8 cellular contexts compared by ENCODE assay signal in the genomic region with DNA sequence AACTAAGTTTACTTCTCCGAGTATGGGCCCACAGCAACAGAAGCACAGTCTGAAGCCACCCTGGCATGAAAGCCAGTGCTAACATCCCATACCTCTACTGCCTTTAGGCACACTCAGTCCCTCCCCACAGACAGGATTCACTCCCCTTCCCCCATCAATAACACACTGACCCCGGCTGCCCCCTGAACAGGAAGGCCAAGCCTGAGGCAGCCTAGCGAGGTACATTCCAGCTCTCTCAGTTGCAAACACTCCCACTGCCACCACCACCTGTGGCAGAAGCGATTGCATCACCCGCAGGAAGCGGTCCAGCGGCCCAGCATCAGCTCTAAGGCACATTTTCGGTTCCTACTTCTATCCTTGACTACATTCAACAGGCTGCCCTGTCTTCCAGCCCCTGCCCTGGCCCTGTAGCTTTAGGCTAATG. TPM values are rescaled to one million over a fixed set of nuclear protein-coding genes. Genes with fewer than 3 reads are reported as not detected.
DNase-seq lines count a peak whose midpoint lies in the region; ATAC-seq and TF ChIP-seq lines count a peak whose summit lies in the region.

No MANE protein-coding gene starts in this region.

- ATAC-seq in GM18502 (IDR thresholded peaks at IDR 0.05; ENCODE audit: poor library complexity, unreplicated experiment) (peak; percentile 96), GM21526 (IDR thresholded peaks at IDR 0.05; ENCODE audit: low FRiP score, unreplicated experiment) (peak; percentile 82), left lobe of liver (peak; percentile 95)

- H3K36me3 Mint-ChIP-seq in activated CD4-positive, alpha-beta memory T cell treated with anti-CD3 and anti-CD28 coated beads for 36 hours: no peaks in the 10 kb centered on the region

- intact Hi-C loops in activated CD4-positive, alpha-beta memory T cell treated with anti-CD3 and anti-CD28 coated beads for 36 hours (cut with micrococcal nuclease): no loop called here
- intact Hi-C loops in dorsolateral prefrontal cortex (cut with DNase I): no loop called here

- H3K9me3 Mint-ChIP-seq in activated CD4-positive, alpha-beta memory T cell treated with anti-CD3 and anti-CD28 coated beads for 36 hours: no peaks in the 10 kb centered on the region

- peaks cover 0 to 4% (median 0%) of the 10 kb centered on the region in 45 donors for H3K27me3 ChIP-seq in dorsolateral prefrontal cortex

- DNase-seq in HT1080 (ENCODE audit: low read depth): peak; percentile 33
- DNase-seq in activated CD4-positive, alpha-beta memory T cell treated with anti-CD3 and anti-CD28 coated beads for 36 hours: peak; percentile 79
- peak; percentile 74 for DNase-seq in left lobe of liver (ENCODE audit: low spot score)
- DNase-seq in NCI-H1694 (lab: John Stamatoyannopoulos, UW): no peak
- no peak for DNase-seq in dorsolateral prefrontal cortex
- DNase-seq in cerebellar cortex (ENCODE audit: low spot score): no peak

- peak overlapping the region; percentile 77 for H3K27ac Mint-ChIP-seq in activated CD4-positive, alpha-beta memory T cell treated with anti-CD3 and anti-CD28 coated beads for 36 hours

- no peak overlapping the region for H3K4me3 ChIP-seq in dorsolateral prefrontal cortex

- CTCF ChIA-PET in activated CD4-positive, alpha-beta memory T cell treated with anti-CD3 and anti-CD28 coated beads for 36 hours (lab: Charles Lee): interaction anchor here (0.6 to 8.1 kb wide), 3 partner anchors 11 to 458 kb away, joined by 3 to 62 read pairs (median 3); no protein-coding TSS in a partner anchor

- TF ChIP-seq CTCF in dorsolateral prefrontal cortex (IDR thresholded peaks at IDR 0.05 in 54 of 56, conservative IDR thresholded peaks at IDR 0.05 in 2 of 56; ENCODE audit: low read depth in 1 of 56, partially characterized antibody in 56 of 56): no peak

- H3K27me3 Mint-ChIP-seq in activated CD4-positive, alpha-beta memory T cell treated with anti-CD3 and anti-CD28 coated beads for 36 hours: peaks cover 6% of the 10 kb centered on the region

- H3K4me3 Mint-ChIP-seq in activated CD4-positive, alpha-beta memory T cell treated with anti-CD3 and anti-CD28 coated beads for 36 hours: no peak overlapping the region

- no peak overlapping the region for H3K27ac ChIP-seq in dorsolateral prefrontal cortex

- peaks cover 12% of the 10 kb centered on the region for H3K4me1 Mint-ChIP-seq in activated CD4-positive, alpha-beta memory T cell treated with anti-CD3 and anti-CD28 coated beads for 36 hours (ENCODE audit: low read depth)

- POLR2A ChIA-PET in activated CD4-positive, alpha-beta memory T cell treated with anti-CD3 and anti-CD28 coated beads for 36 hours (lab: Charles Lee): interaction anchor here (1.5 kb wide), 1 partner anchor 9 kb away, joined by 5 read pairs; no protein-coding TSS in a partner anchor

RNA-seq across cellular contexts. Expression of gene BMF, which starts 7.0 kb away (rescaled TPM):
- 0.23 and 0.66 TPM in 2 replicates for total RNA-seq in HT1080 (2014; rRNA removed; shearing (Covaris generic))
- polyA plus RNA-seq in HT1080 (2015; cell fraction: cytosol; rRNA removed): 0.77 and 1.9 TPM in 2 replicates
- polyA plus RNA-seq in HT1080 (2015; cell fraction: nucleus; rRNA removed): 2.9 and 4.1 TPM in 2 replicates
- 1 to 10 TPM; 6.9 to 7.3 TPM for total RNA-seq in activated CD4-positive, alpha-beta memory T cell treated with anti-CD3 and anti-CD28 coated beads for 36 hours
- total RNA-seq in left lobe of liver (3.3 TPM), dorsolateral prefrontal cortex (1 to 10 TPM in 117 of 120 experiments, under 1 TPM in 3; 0.89 to 7.2 (median 2.6) TPM)

RNA-seq across cellular contexts. Expression of gene BUB1B, which starts 45.2 kb away (rescaled TPM):
- 61.1 and 69.5 TPM in 2 replicates for total RNA-seq in HT1080 (2014; rRNA removed; shearing (Covaris generic))
- polyA plus RNA-seq in HT1080 (2015; cell fraction: cytosol; rRNA removed): 40.8 and 44.3 TPM in 2 replicates
- 230 and 243 TPM in 2 replicates for polyA plus RNA-seq in HT1080 (2015; cell fraction: nucleus; rRNA removed)
- 10 to 100 TPM; 88.8 to 96.1 TPM for total RNA-seq in activated CD4-positive, alpha-beta memory T cell treated with anti-CD3 and anti-CD28 coated beads for 36 hours
- total RNA-seq in left lobe of liver (0.68 TPM), dorsolateral prefrontal cortex (1 to 10 TPM in 86 of 120 experiments, under 1 TPM in 27, not detected in 7; 0.13 to 8.5 (median 1.8) TPM)

Comparison
In these comparisons a context has a peak if more than half of its experiments do, and no peak if none do; other contexts are left out.
1. DNase-seq: peak in HT1080 (single experiment), activated CD4-positive, alpha-beta memory T cell treated with anti-CD3 and anti-CD28 coated beads for 36 hours (single experiment) and left lobe of liver (single experiment); none in NCI-H1694 (single experiment), dorsolateral prefrontal cortex (0 of 10) and cerebellar cortex (single experiment).
2. Peak in every context shown above with its lines, with median percentiles within 50 percentile points of each other: ATAC-seq.